In genomic region chr2:216370961-216371633, GRCh38 we compare ENCODE assay signal across 8 cellular contexts.
A peak's percentile ranks its signal among the peaks of the same experiment; 100 is the strongest.
DNase-seq lines count a peak whose midpoint lies in the region; ATAC-seq and TF ChIP-seq lines count a peak whose summit lies in the region.

No MANE protein-coding gene starts in this region.

- DNase-seq in COR-L47 (lab: John Stamatoyannopoulos, UW) (peak; percentile 23), NCI-H1105 treated with DMSO at 0.1 percent for 48 hours (lab: John Stamatoyannopoulos, UW) (peak; percentile 21), MV-4-11 (lab: John Stamatoyannopoulos, UW) (no peak)
- no peak for DNase-seq in effector memory CD8-positive, alpha-beta T cell
- no peak for DNase-seq in activated CD4-positive, alpha-beta T cell treated with anti-CD3 and anti-CD28 coated beads for 4 hours

- peaks cover 11% of the 10 kb centered on the region for H3K36me3 Mint-ChIP-seq in effector memory CD8-positive, alpha-beta T cell (ENCODE audit: insufficient read depth)
- H3K36me3 Mint-ChIP-seq in nephron (ENCODE audit: low read depth), result no peaks in the 10 kb centered on the region

- peak overlapping the region; percentile 67 to 71 for H3K4me3 Mint-ChIP-seq in effector memory CD8-positive, alpha-beta T cell
- peak overlapping the region; percentile 53 to 80 (median 53) for H3K4me3 Mint-ChIP-seq in nephron

- no peak overlapping the region for H3K27ac Mint-ChIP-seq in effector memory CD8-positive, alpha-beta T cell
- H3K27ac Mint-ChIP-seq in nephron, result no peak overlapping the region

- no peak for ATAC-seq in effector memory CD8-positive, alpha-beta T cell (replicated peaks)
- ATAC-seq in GM21619 (IDR thresholded peaks at IDR 0.05; ENCODE audit: unreplicated experiment) (no peak), GM18868 (IDR thresholded peaks at IDR 0.05; ENCODE audit: unreplicated experiment) (no peak)

- H3K4me1 Mint-ChIP-seq in effector memory CD8-positive, alpha-beta T cell (ENCODE audit: low read depth in 2 of 2), result peaks cover 11 to 12% of the 10 kb centered on the region in 2 donors
- peaks cover 14% of the 10 kb centered on the region for H3K4me1 Mint-ChIP-seq in nephron

- peaks cover 0 to 2% of the 10 kb centered on the region in 2 donors for H3K9me3 Mint-ChIP-seq in effector memory CD8-positive, alpha-beta T cell
- H3K9me3 Mint-ChIP-seq in nephron, result no peaks in the 10 kb centered on the region

- peaks cover 70 to 90% of the 10 kb centered on the region in 2 donors for H3K27me3 Mint-ChIP-seq in effector memory CD8-positive, alpha-beta T cell
- H3K27me3 Mint-ChIP-seq in nephron (ENCODE audit: low read depth), result peaks cover 84% of the 10 kb centered on the region

- no peak for TF ChIP-seq CTCF in nephron (IDR thresholded peaks at IDR 0.05; ENCODE audit: unreplicated experiment in 3 of 3)

Comparison
In these comparisons a context has a peak if more than half of its experiments do, and no peak if none do; other contexts are left out.
1. DNase-seq: peak in COR-L47 (single experiment) and NCI-H1105 treated with DMSO at 0.1 percent for 48 hours (single experiment); none in effector memory CD8-positive, alpha-beta T cell (0 of 3), MV-4-11 (single experiment) and activated CD4-positive, alpha-beta T cell treated with anti-CD3 and anti-CD28 coated beads for 4 hours (0 of 2).